Comparison of ENCODE assay signal across 14 cellular contexts in the genomic region with DNA sequence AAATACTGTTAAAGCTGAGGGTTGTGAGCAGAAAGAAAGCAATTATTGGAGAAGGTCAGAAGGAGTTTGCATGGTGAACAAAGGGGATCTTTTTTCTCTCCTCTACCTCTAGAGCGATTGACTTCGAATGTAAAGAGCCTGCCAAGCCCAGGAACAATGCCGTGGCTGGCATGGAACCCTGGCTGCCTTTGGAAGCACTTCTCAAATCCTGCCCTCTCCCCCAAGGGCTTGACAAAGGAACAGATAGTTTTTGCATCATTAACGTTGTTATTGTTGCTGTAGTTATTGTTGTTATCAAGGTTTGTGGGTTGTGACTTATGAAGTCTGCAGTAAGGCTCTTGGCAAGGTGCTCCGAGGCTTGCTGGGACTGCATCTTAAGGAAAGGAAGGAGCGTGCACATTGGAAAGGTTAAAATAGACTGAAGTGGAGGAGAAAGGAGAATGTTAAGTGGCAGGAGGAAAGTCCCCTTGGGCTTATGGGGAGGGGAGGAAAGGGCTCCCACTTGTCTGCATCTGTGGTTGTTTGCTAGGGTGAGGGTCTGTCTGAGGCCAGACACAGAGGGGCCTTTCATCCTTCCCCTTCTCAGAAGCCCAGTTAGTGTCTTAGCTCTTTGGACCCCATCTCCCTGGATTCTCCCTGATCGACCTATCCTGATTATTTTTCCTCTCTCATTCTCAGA. TPM values are rescaled to one million over a fixed set of nuclear protein-coding genes. Genes with fewer than 3 reads are reported as not detected.
DNase-seq lines count a peak whose midpoint lies in the region; ATAC-seq and TF ChIP-seq lines count a peak whose summit lies in the region.
"Had no signal": no experiment of that assay in that cellular context is flagged by ENCODE, and none has a peak within 500 bp of the region (broad histone marks: within the 10 kb centered on the region; RNA-seq: fewer than 3 reads in every experiment).

No MANE protein-coding gene starts in this region.

- H3K79me1 ChIP-seq in H9 (ENCODE audit: insufficient read depth, low read depth, low read length, poor library complexity, severe bottlenecking): peaks cover 2% of the 10 kb centered on the region

- H2BK15ac ChIP-seq in H9 (ENCODE audit: low read depth, low read length): no peak overlapping the region

- no peak overlapping the region for H2BK20ac ChIP-seq in H9 (ENCODE audit: low read depth, low read length, poor library complexity, severe bottlenecking)

- no peaks in the 10 kb centered on the region for H3K36me3 ChIP-seq in CD4-positive, alpha-beta memory T cell (ENCODE audit: insufficient read depth, low read length)
- H3K36me3 ChIP-seq: BE2C had no signal

- H3T11ph ChIP-seq in H9 (ENCODE audit: low read length): no peak overlapping the region

- no peak overlapping the region for H3K4ac ChIP-seq in H9 (ENCODE audit: low read depth, low read length)

- H2BK12ac ChIP-seq in H9 (ENCODE audit: insufficient read length, low read depth, low read length): no peak overlapping the region

- H3K27ac Mint-ChIP-seq in H9 (peak overlapping the region in 2 of 3 experiments; percentile 33 to 80; a peak in 3 of 7 replicates), glutamatergic neuron (ENCODE audit: unreplicated experiment) (peak overlapping the region; percentile 79)
- H3K27ac Mint-ChIP-seq in activated T-helper 17 cell treated with anti-CD3 and anti-CD28 coated beads, Interleukin-2, amount 50 U/mL, for 72 hours: peak overlapping the region; percentile 10
- H3K27ac Mint-ChIP-seq in CD4-positive, alpha-beta memory T cell: peak overlapping the region in 2 of 7 donors; percentile 24 to 64

- no peak overlapping the region for H3K23ac ChIP-seq in H9 (ENCODE audit: insufficient read length, low read depth, low read length)

- no peak overlapping the region for H2BK120ac ChIP-seq in H9 (ENCODE audit: low read depth, low read length, poor library complexity, severe bottlenecking)

- H2AK5ac ChIP-seq in H9 (ENCODE audit: insufficient read length, low read length): no peak overlapping the region

- H2BK5ac ChIP-seq in H9 (ENCODE audit: insufficient read length, low read length): no peak overlapping the region

- H3K4me1 Mint-ChIP-seq in H9 (peaks cover 67 to 68% of the 10 kb centered on the region in 2 experiments), glutamatergic neuron (ENCODE audit: low read depth, unreplicated experiment) (peaks cover 83% of the 10 kb centered on the region)
- H3K4me1 Mint-ChIP-seq in activated T-helper 17 cell treated with anti-CD3 and anti-CD28 coated beads, Interleukin-2, amount 50 U/mL, for 72 hours: peaks cover 25% of the 10 kb centered on the region
- H3K4me1 Mint-ChIP-seq in CD4-positive, alpha-beta memory T cell: peaks cover 2 to 16% (median 13%) of the 10 kb centered on the region in 4 donors

- ATAC-seq in activated T-helper 17 cell treated with anti-CD3 and anti-CD28 coated beads, Interleukin-2, amount 50 U/mL, for 72 hours (replicated peaks): no peak
- ATAC-seq in GM19463 (IDR thresholded peaks at IDR 0.05; ENCODE audit: unreplicated experiment): no peak

- H4K91ac ChIP-seq in H9 (ENCODE audit: insufficient read length, low read depth, low read length): no peak overlapping the region

- H2AFZ ChIP-seq in H9 (ENCODE audit: low read length): no peak overlapping the region

- intact Hi-C loops in CD4-positive, alpha-beta memory T cell (cut with micrococcal nuclease): no loop called here

- no peak overlapping the region for H3K4me2 ChIP-seq in H9 (ENCODE audit: insufficient read depth, insufficient read length, low read length)

- CTCF ChIA-PET in CD4-positive, alpha-beta memory T cell (lab: Charles Lee; ENCODE audit: partially characterized antibody): no interaction called here

- DNase-seq in H9: no peak
- no peak for DNase-seq in glutamatergic neuron
- DNase-seq in retina: peak; percentile 38
- no peak for DNase-seq in GDM1 (lab: John Stamatoyannopoulos, UW)
- no peak for DNase-seq in CD4-positive, alpha-beta memory T cell
- no peak for DNase-seq in DMS53 (lab: John Stamatoyannopoulos, UW)
- DNase-seq: activated T-cell treated with anti-CD3 and anti-CD28 coated beads, Interleukin-2, amount 50 U/mL, for 48 hours; BE2C; DND-41; NCI-H1105 treated with DMSO at 0.1 percent for 48 hours; OCI-M1 had no signal

- TF ChIP-seq CTCF in H9 (conservative IDR thresholded peaks at IDR 0.05) (no peak), glutamatergic neuron (IDR thresholded peaks at IDR 0.05; ENCODE audit: partially characterized antibody, unreplicated experiment) (no peak)

- POLR2A ChIA-PET in CD4-positive, alpha-beta memory T cell (lab: Charles Lee; ENCODE audit: partially characterized antibody): no interaction called here

- H3K23me2 ChIP-seq in H9 (ENCODE audit: insufficient read length, low read depth, low read length, poor library complexity, severe bottlenecking): no peaks in the 10 kb centered on the region

- H4K8ac ChIP-seq in H9 (replicated peaks; ENCODE audit: insufficient read length, low read depth, low read length): no peak overlapping the region

- H3K27me3 Mint-ChIP-seq in H9 (ENCODE audit: low read depth) (no peaks in the 10 kb centered on the region; the same call in 1 of the 2 replicates), glutamatergic neuron (ENCODE audit: unreplicated experiment) (peaks cover 7% of the 10 kb centered on the region)
- no peaks in the 10 kb centered on the region for H3K27me3 Mint-ChIP-seq in activated T-helper 17 cell treated with anti-CD3 and anti-CD28 coated beads, Interleukin-2, amount 50 U/mL, for 72 hours
- no peaks in the 10 kb centered on the region for H3K27me3 Mint-ChIP-seq in CD4-positive, alpha-beta memory T cell

- H4K20me1 ChIP-seq in H9 (ENCODE audit: control insufficient read depth, insufficient read depth, insufficient read length): peaks cover 2% of the 10 kb centered on the region

- H3K79me2 ChIP-seq in H9 (ENCODE audit: insufficient read depth, low read length): peaks cover 16% of the 10 kb centered on the region; the same call in 1 of the 2 replicates

- no peak overlapping the region for H3K27ac ChIP-seq in H9 (ENCODE audit: insufficient read length, low read depth, low read length)
- H3K27ac ChIP-seq in CD4-positive, alpha-beta memory T cell (ENCODE audit: low read depth, low read length): no peak overlapping the region

- H3K9me3 Mint-ChIP-seq in H9: no peaks in the 10 kb centered on the region
- H3K9me3 Mint-ChIP-seq in activated T-helper 17 cell treated with anti-CD3 and anti-CD28 coated beads, Interleukin-2, amount 50 U/mL, for 72 hours: no peaks in the 10 kb centered on the region
- H3K9me3 Mint-ChIP-seq in glutamatergic neuron (ENCODE audit: unreplicated experiment): peaks cover 1% of the 10 kb centered on the region
- no peaks in the 10 kb centered on the region for H3K9me3 Mint-ChIP-seq in CD4-positive, alpha-beta memory T cell

- no peak overlapping the region; the same call in 1 of the 2 replicates for H3K14ac ChIP-seq in H9 (ENCODE audit: insufficient read depth, low read length)

- H4K5ac ChIP-seq in H9 (ENCODE audit: insufficient read length, low read depth, low read length): no peak overlapping the region

- H3K9me3 ChIP-seq in H9 (ENCODE audit: control insufficient read depth, low read depth, low read length): no peaks in the 10 kb centered on the region
- no peaks in the 10 kb centered on the region for H3K9me3 ChIP-seq in CD4-positive, alpha-beta memory T cell (ENCODE audit: control insufficient read depth in 1 of 2, low read length in 2 of 2)
- H3K9me3 ChIP-seq: BE2C had no signal

- H3K27me3 ChIP-seq in H9 (ENCODE audit: insufficient read depth, low read length): no peaks in the 10 kb centered on the region
- H3K27me3 ChIP-seq in CD4-positive, alpha-beta memory T cell (ENCODE audit: insufficient read depth, low read length): no peaks in the 10 kb centered on the region
- H3K27me3 ChIP-seq: BE2C had no signal

- H3K18ac ChIP-seq in H9 (ENCODE audit: insufficient read length, low read depth, low read length): no peak overlapping the region

- peaks cover 17% of the 10 kb centered on the region for H3K4me1 ChIP-seq in H9 (ENCODE audit: insufficient read depth, low read length)
- no peaks in the 10 kb centered on the region for H3K4me1 ChIP-seq in CD4-positive, alpha-beta memory T cell (ENCODE audit: insufficient read depth, low read length)

- H3K36me3 Mint-ChIP-seq in H9 (ENCODE audit: insufficient read depth in 1 of 3, low read depth in 3 of 3) (no peaks in the 10 kb centered on the region), glutamatergic neuron (ENCODE audit: unreplicated experiment) (no peaks in the 10 kb centered on the region)
- H3K36me3 Mint-ChIP-seq in activated T-helper 17 cell treated with anti-CD3 and anti-CD28 coated beads, Interleukin-2, amount 50 U/mL, for 72 hours (ENCODE audit: low read depth): no peaks in the 10 kb centered on the region
- no peaks in the 10 kb centered on the region for H3K36me3 Mint-ChIP-seq in CD4-positive, alpha-beta memory T cell

- H3K4me3 ChIP-seq in CD4-positive, alpha-beta memory T cell (ENCODE audit: low read length in 2 of 2): no peak overlapping the region

- H3K9ac ChIP-seq in H9 (ENCODE audit: extremely low read depth, insufficient read length, low read length): no peak overlapping the region

- no peak overlapping the region for H3K56ac ChIP-seq in H9 (ENCODE audit: insufficient read length, low read depth, low read length)

- no peak overlapping the region; a peak in 1 of 5 replicates for H3K4me3 Mint-ChIP-seq in H9
- H3K4me3 Mint-ChIP-seq in activated T-helper 17 cell treated with anti-CD3 and anti-CD28 coated beads, Interleukin-2, amount 50 U/mL, for 72 hours: no peak overlapping the region
- H3K4me3 Mint-ChIP-seq in glutamatergic neuron (ENCODE audit: unreplicated experiment): peak overlapping the region; percentile 72
- no peak overlapping the region for H3K4me3 Mint-ChIP-seq in CD4-positive, alpha-beta memory T cell

- no CpG with 5 or more reads among the region's 7 CpGs for WGBS in H9 (ENCODE audit: extremely low coverage, insufficient read length, low lambda C conversion rate)

RNA-seq across cellular contexts. Expression of a gene that starts 16.8 kb away (rescaled TPM):
- total RNA-seq in H9 (2021): 21.9 and 24.3 TPM in 2 replicates
- total RNA-seq in activated T-helper 17 cell treated with anti-CD3 and anti-CD28 coated beads, Interleukin-2, amount 50 U/mL, for 72 hours: 10 to 100 TPM in 1 of 2 donors, 1 to 10 TPM in 1; 8.4 to 19.2 TPM
- 49.4 TPM for total RNA-seq in glutamatergic neuron (ENCODE audit: unreplicated experiment)
- 1 to 10 TPM; 6.3 to 7.0 TPM for total RNA-seq in CD4-positive, alpha-beta memory T cell
- 1 to 10 TPM; 3.0 to 5.0 TPM for polyA plus RNA-seq in CD4-positive, alpha-beta memory T cell

RNA-seq across cellular contexts. Expression of a gene that starts 56.0 kb away (rescaled TPM):
- total RNA-seq in H9 (2021): 8.3 and 9.4 TPM in 2 replicates
- under 1 TPM in 1 of 2 donors, not detected in 1; 0.40 TPM for total RNA-seq in activated T-helper 17 cell treated with anti-CD3 and anti-CD28 coated beads, Interleukin-2, amount 50 U/mL, for 72 hours
- total RNA-seq in glutamatergic neuron (ENCODE audit: unreplicated experiment): 61.1 TPM
- total RNA-seq in CD4-positive, alpha-beta memory T cell: not detected
- not detected for polyA plus RNA-seq in CD4-positive, alpha-beta memory T cell
- total RNA-seq: fibroblast of lung had no signal
- polyA plus RNA-seq: fibroblast of lung had no signal
